10 cellular contexts compared by ENCODE assay signal in genomic region chr3:27729748-27730611, GRCh38. TPM values are rescaled to one million over a fixed set of nuclear protein-coding genes. Genes with fewer than 3 reads are reported as not detected.
A peak's percentile ranks its signal among the peaks of the same experiment; 100 is the strongest.
DNase-seq lines count a peak whose midpoint lies in the region; ATAC-seq, FAIRE-seq and TF ChIP-seq lines count a peak whose summit lies in the region.
"Had no signal": no experiment of that assay in that cellular context is flagged by ENCODE, and none has a peak within 500 bp of the region (broad histone marks: within the 10 kb centered on the region; RNA-seq: fewer than 3 reads in every experiment).

No MANE protein-coding gene starts in this region.

- no peaks in the 10 kb centered on the region for H3K79me2 ChIP-seq in H9 (ENCODE audit: insufficient read depth, low read length)
- H3K79me2 ChIP-seq in keratinocyte (ENCODE audit: control insufficient read depth, insufficient read depth, low read length) = no peaks in the 10 kb centered on the region

- no peaks in the 10 kb centered on the region for H4K20me1 ChIP-seq in H9 (ENCODE audit: control insufficient read depth, insufficient read depth, insufficient read length)
- H4K20me1 ChIP-seq in keratinocyte (ENCODE audit: control insufficient read depth, extremely low read depth, insufficient read depth, low read length) = no peaks in the 10 kb centered on the region

- TF ChIP-seq EP300 in A549 (IDR thresholded peaks at IDR 0.05) = no peak

- H2BK5ac ChIP-seq in H9 (ENCODE audit: insufficient read length, low read length) = no peak overlapping the region

- peak overlapping the region; percentile 27 to 78 for H3K4me3 Mint-ChIP-seq in H9
- peak overlapping the region; percentile 70 for H3K4me3 Mint-ChIP-seq in activated naive CD8-positive, alpha-beta T cell treated with anti-CD3 and anti-CD28 coated beads, Interleukin-2, amount 50 U/mL, for 24 hours

- H3K56ac ChIP-seq in H9 (ENCODE audit: insufficient read length, low read depth, low read length) = no peak overlapping the region

- no peak overlapping the region for H3K23ac ChIP-seq in H9 (ENCODE audit: insufficient read length, low read depth, low read length)

- no peaks in the 10 kb centered on the region for H3K36me3 Mint-ChIP-seq in H9 (ENCODE audit: insufficient read depth in 1 of 3, low read depth in 3 of 3)
- H3K36me3 Mint-ChIP-seq in activated naive CD8-positive, alpha-beta T cell treated with anti-CD3 and anti-CD28 coated beads, Interleukin-2, amount 50 U/mL, for 24 hours (ENCODE audit: low read depth) = no peaks in the 10 kb centered on the region

- TF ChIP-seq CTCF in A549 (IDR thresholded peaks at IDR 0.05) = no peak
- no peak for TF ChIP-seq CTCF in H9 (conservative IDR thresholded peaks at IDR 0.05)
- TF ChIP-seq CTCF in keratinocyte (optimal IDR thresholded peaks at IDR 0.05 in 1 of 3, IDR thresholded peaks at IDR 0.05 in 1 of 3, conservative IDR thresholded peaks at IDR 0.05 in 1 of 3; ENCODE audit: extremely low read depth in 1 of 3, insufficient read depth in 2 of 3, low read length in 3 of 3) = no peak
- TF ChIP-seq CTCF in dorsolateral prefrontal cortex (IDR thresholded peaks at IDR 0.05 in 54 of 56, conservative IDR thresholded peaks at IDR 0.05 in 2 of 56; ENCODE audit: low read depth in 1 of 56, partially characterized antibody in 56 of 56) = no peak

- no peaks in the 10 kb centered on the region for H3K9me1 ChIP-seq in keratinocyte (ENCODE audit: control insufficient read depth, extremely low read depth, insufficient read depth, low read length)

- H3K36me3 ChIP-seq in keratinocyte (ENCODE audit: control insufficient read depth in 2 of 2, extremely low read depth in 1 of 2, insufficient read depth in 2 of 2, low read length in 2 of 2) = no peaks in the 10 kb centered on the region

- no peaks in the 10 kb centered on the region for H3K23me2 ChIP-seq in H9 (ENCODE audit: insufficient read length, low read depth, low read length, poor library complexity, severe bottlenecking)

- TF ChIP-seq RAD21 in A549 (conservative IDR thresholded peaks at IDR 0.05 in 1 of 2, IDR thresholded peaks at IDR 0.05 in 1 of 2) = no peak

- DNase-seq in A549 (ENCODE audit: low read depth in 1 of 2, low spot score in 1 of 2) (no peak), H9 (peak; percentile 60), keratinocyte (ENCODE audit: low read depth, low spot score) (no peak), dorsolateral prefrontal cortex (no peak), SW480 (ENCODE audit: low spot score) (no peak)
- DNase-seq in activated naive CD8-positive, alpha-beta T cell treated with anti-CD3 and anti-CD28 coated beads, Interleukin-2, amount 50 U/mL, for 24 hours = peak; percentile 28
- DNase-seq: DMS79, occipital lobe had no signal

- no peak overlapping the region for H4K91ac ChIP-seq in H9 (ENCODE audit: insufficient read length, low read depth, low read length)

- no peaks in the 10 kb centered on the region for H3K9me3 ChIP-seq in A549
- no peaks in the 10 kb centered on the region for H3K9me3 ChIP-seq in H9 (ENCODE audit: control insufficient read depth, low read depth, low read length)
- H3K9me3 ChIP-seq in keratinocyte (ENCODE audit: control insufficient read depth, low read depth, low read length) = no peaks in the 10 kb centered on the region

- no peak overlapping the region for H4K8ac ChIP-seq in H9 (replicated peaks; ENCODE audit: insufficient read length, low read depth, low read length)

- POLR2A ChIA-PET in A549 (lab: Yijun Ruan, JAX) = interaction anchor here (0.5 kb wide), 1 partner anchor 482 kb away, joined by 3 read pairs; no protein-coding TSS in a partner anchor

- H3K9ac ChIP-seq in H9 (ENCODE audit: extremely low read depth, insufficient read length, low read length) = no peak overlapping the region
- no peak overlapping the region for H3K9ac ChIP-seq in keratinocyte (ENCODE audit: control insufficient read depth, extremely low read depth, insufficient read depth, low read length)

- CTCF ChIA-PET in A549 (lab: Yijun Ruan, JAX) = no interaction called here

- H3K27ac ChIP-seq in A549 (peak overlapping the region in 1 of 2 experiments; percentile 38; a peak in 2 of 6 replicates), H9 (ENCODE audit: insufficient read length, low read depth, low read length) (no peak overlapping the region), keratinocyte (ENCODE audit: control insufficient read depth, insufficient read depth, low read length) (no peak overlapping the region), dorsolateral prefrontal cortex (no peak overlapping the region)

- H3K4me1 ChIP-seq in A549 = no peaks in the 10 kb centered on the region
- H3K4me1 ChIP-seq in H9 (ENCODE audit: insufficient read depth, low read length) = no peaks in the 10 kb centered on the region; the same call in 1 of the 2 replicates
- peaks cover 15% of the 10 kb centered on the region for H3K4me1 ChIP-seq in keratinocyte (ENCODE audit: control insufficient read depth, extremely low read depth, insufficient read depth, low read length)

- H3K4me2 ChIP-seq in A549 (peak overlapping the region; percentile 70), H9 (ENCODE audit: insufficient read depth, insufficient read length, low read length) (peak overlapping the region; percentile 69), keratinocyte (ENCODE audit: control insufficient read depth, extremely low read depth, insufficient read depth, low read depth, low read length) (peak overlapping the region; percentile 75)

- no peak overlapping the region for H2AFZ ChIP-seq in H9 (ENCODE audit: low read length)
- peak overlapping the region; percentile 52 for H2AFZ ChIP-seq in keratinocyte (ENCODE audit: control insufficient read depth, low read length)

- H3K14ac ChIP-seq in H9 (ENCODE audit: insufficient read depth, low read length) = no peak overlapping the region; the same call in 1 of the 2 replicates

- TF ChIP-seq POLR2A in A549 (IDR thresholded peaks at IDR 0.05; ENCODE audit: low read length) = no peak

- no peak overlapping the region for H3K18ac ChIP-seq in H9 (ENCODE audit: insufficient read length, low read depth, low read length)

- WGBS in A549 (ENCODE audit: missing lambda C conversion rate) = 29% methylated on average over 38 of the region's 41 CpGs
- WGBS in H9 (ENCODE audit: extremely low coverage, insufficient read length, low lambda C conversion rate) = no CpG with 5 or more reads among the region's 41 CpGs

- dilution Hi-C loops in keratinocyte (cut with MboI; ENCODE audit: extremely low pct_ligation_motif_present, low sequenced_read_pairs) = no loop called here

- ATAC-seq in A549 (peak; percentile 64 to 77; a peak in 5 of 6 replicates), GM21737 (IDR thresholded peaks at IDR 0.05; ENCODE audit: unreplicated experiment) (no peak), HG03571 (IDR thresholded peaks at IDR 0.05; ENCODE audit: unreplicated experiment) (no peak)
- ATAC-seq in activated naive CD8-positive, alpha-beta T cell treated with anti-CD3 and anti-CD28 coated beads, Interleukin-2, amount 50 U/mL, for 24 hours = peak; percentile 17

- no peak overlapping the region for H3K4ac ChIP-seq in H9 (ENCODE audit: low read depth, low read length)

- peaks cover 0 to 11% of the 10 kb centered on the region in 2 experiments; a peak in 1 of 5 replicates for H3K9me3 Mint-ChIP-seq in H9
- no peaks in the 10 kb centered on the region for H3K9me3 Mint-ChIP-seq in activated naive CD8-positive, alpha-beta T cell treated with anti-CD3 and anti-CD28 coated beads, Interleukin-2, amount 50 U/mL, for 24 hours

- H3K27ac Mint-ChIP-seq in H9 = no peak overlapping the region
- H3K27ac Mint-ChIP-seq in activated naive CD8-positive, alpha-beta T cell treated with anti-CD3 and anti-CD28 coated beads, Interleukin-2, amount 50 U/mL, for 24 hours = no peak overlapping the region

- H2BK15ac ChIP-seq in H9 (ENCODE audit: low read depth, low read length) = no peak overlapping the region

- no peak for FAIRE-seq in A549 (lab: Jason Lieb, UNC)
- no peak for FAIRE-seq in keratinocyte (lab: Jason Lieb, UNC)

- no peak overlapping the region for H4K5ac ChIP-seq in H9 (ENCODE audit: insufficient read length, low read depth, low read length)

- H2BK12ac ChIP-seq in H9 (ENCODE audit: insufficient read length, low read depth, low read length) = no peak overlapping the region

- H3K79me1 ChIP-seq in H9 (ENCODE audit: insufficient read depth, low read depth, low read length, poor library complexity, severe bottlenecking) = no peaks in the 10 kb centered on the region

- H2AK5ac ChIP-seq in H9 (ENCODE audit: insufficient read length, low read length) = no peak overlapping the region

- peaks cover 96% of the 10 kb centered on the region for H3K27me3 Mint-ChIP-seq in H9 (ENCODE audit: low read depth)
- peaks cover 68% of the 10 kb centered on the region for H3K27me3 Mint-ChIP-seq in activated naive CD8-positive, alpha-beta T cell treated with anti-CD3 and anti-CD28 coated beads, Interleukin-2, amount 50 U/mL, for 24 hours

- no peak overlapping the region for H3T11ph ChIP-seq in H9 (ENCODE audit: low read length)

- no peak overlapping the region for H2BK120ac ChIP-seq in H9 (ENCODE audit: low read depth, low read length, poor library complexity, severe bottlenecking)

- H3K4me3 ChIP-seq in A549 (peak overlapping the region; percentile 30), keratinocyte (ENCODE audit: control insufficient read depth in 2 of 3, extremely low read depth in 1 of 3, insufficient read depth in 2 of 3, low read depth in 1 of 3, low read length in 3 of 3) (peak overlapping the region in 2 of 3 experiments; percentile 33 to 63), dorsolateral prefrontal cortex (peak overlapping the region in 11 of 59 donors; percentile 3 to 51 (median 26))

- intact Hi-C loops in dorsolateral prefrontal cortex (cut with DNase I) = no loop called here

- H3K27me3 ChIP-seq in H9 (ENCODE audit: insufficient read depth, low read length) (peaks cover 71% of the 10 kb centered on the region), keratinocyte (ENCODE audit: control insufficient read depth, extremely low read depth, insufficient read depth, low read length) (peaks cover 64% of the 10 kb centered on the region), dorsolateral prefrontal cortex (peaks cover 25 to 75% (median 66%) of the 10 kb centered on the region in 45 donors)

- peaks cover 44 to 50% of the 10 kb centered on the region in 2 experiments for H3K4me1 Mint-ChIP-seq in H9
- peaks cover 29% of the 10 kb centered on the region for H3K4me1 Mint-ChIP-seq in activated naive CD8-positive, alpha-beta T cell treated with anti-CD3 and anti-CD28 coated beads, Interleukin-2, amount 50 U/mL, for 24 hours

- H2BK20ac ChIP-seq in H9 (ENCODE audit: low read depth, low read length, poor library complexity, severe bottlenecking) = no peak overlapping the region

RNA-seq across cellular contexts. Expression of gene EOMES, which starts 7.9 kb away (rescaled TPM):
- polyA plus RNA-seq in A549 (2011; rRNA removed) (1.2 and 1.6 TPM in 2 replicates), A549 (2017; fragmentation: RNase III; extraction: RNeasy Plus Mini Kit Qiagen cat#74134 plus additional on column Dnase treatment) (0.74 to 1.0 TPM (median 0.84 TPM) in 3 replicates), keratinocyte (0.57 to 1.6 TPM (median 0.93 TPM) in 3 replicates)
- polyA plus RNA-seq in A549 (2012; cell fraction: cytosol; rRNA removed) = 0.57 and 0.74 TPM in 2 replicates
- 0.72 and 0.87 TPM in 2 replicates for polyA plus RNA-seq in A549 (2012; cell fraction: nucleus; rRNA removed)
- 0.83 and 1.7 TPM in 2 replicates for polyA minus RNA-seq in A549 (2011; rRNA and poly(A)+ RNA removed)
- total RNA-seq in H9 (2021) (1.7 and 2.0 TPM in 2 replicates), dorsolateral prefrontal cortex (under 1 TPM in 24 of 120 experiments, not detected in 96; 0.13 to 0.47 (median 0.25) TPM)
- not detected for polyA plus RNA-seq in keratinocyte (2011; ENCODE audit: low read depth)
- 0.82 and 2.1 TPM in 2 replicates for polyA plus RNA-seq in keratinocyte (2011; cell fraction: cytosol; rRNA removed)
- polyA plus RNA-seq in keratinocyte (2011; cell fraction: nucleus; rRNA removed) = 0.84 and 0.88 TPM in 2 replicates
- 0.30 and 0.54 TPM in 2 replicates for polyA plus RNA-seq in keratinocyte (2012; ENCODE audit: low replicate concordance)
- polyA minus RNA-seq in keratinocyte = 0.23 to 0.61 TPM (median 0.53 TPM) in 3 replicates
- polyA minus RNA-seq in keratinocyte (2011; cell fraction: cytosol; rRNA and poly(A)+ RNA removed) = 0.77 TPM
- polyA minus RNA-seq in keratinocyte (2011; cell fraction: nucleus; rRNA and poly(A)+ RNA removed) = 0.32 and 0.39 TPM in 2 replicates

Comparison
In these comparisons a context has a peak if more than half of its experiments do, and no peak if none do; other contexts are left out.
1. ATAC-seq: peak in A549 (2 of 2) and activated naive CD8-positive, alpha-beta T cell treated with anti-CD3 and anti-CD28 coated beads, Interleukin-2, amount 50 U/mL, for 24 hours (single experiment); none in GM21737 (single experiment) and HG03571 (single experiment).
2. DNase-seq: peak in H9 (single experiment) and activated naive CD8-positive, alpha-beta T cell treated with anti-CD3 and anti-CD28 coated beads, Interleukin-2, amount 50 U/mL, for 24 hours (single experiment); none in A549 (0 of 2), keratinocyte (single experiment), dorsolateral prefrontal cortex (0 of 10) and SW480 (single experiment).
3. Peak in every context shown above with its lines, with median percentiles within 50 percentile points of each other: H3K4me2 ChIP-seq.